Comparison of ENCODE assay signal across 8 cellular contexts in the genomic region with DNA sequence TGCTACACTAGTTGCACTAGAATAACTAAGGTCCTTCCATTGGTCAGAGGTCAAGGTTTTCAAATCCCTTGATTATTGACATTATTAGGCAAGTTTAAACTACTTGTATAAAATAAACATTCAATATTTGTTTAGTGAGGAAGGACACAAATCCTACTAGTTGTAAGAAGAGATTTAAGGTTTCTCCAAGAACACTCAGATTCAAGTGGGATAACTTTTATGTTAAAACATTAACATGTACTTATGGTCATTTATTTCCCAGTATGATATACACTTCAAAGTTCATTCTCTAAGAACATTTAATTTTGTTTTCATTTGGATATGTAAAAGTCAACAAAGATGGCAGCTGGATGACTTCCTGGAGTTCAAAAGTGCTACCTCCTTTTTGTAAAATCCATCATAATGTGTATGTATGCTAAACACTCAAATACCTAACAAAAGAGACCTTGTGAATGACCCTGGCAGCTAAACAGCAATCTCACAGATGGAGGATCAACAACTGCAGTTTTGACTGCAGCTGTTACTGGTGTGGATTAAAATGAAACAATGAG. TPM values are rescaled to one million over a fixed set of nuclear protein-coding genes. Genes with fewer than 3 reads are reported as not detected.
DNase-seq lines count a peak whose midpoint lies in the region; ATAC-seq and TF ChIP-seq lines count a peak whose summit lies in the region.

No MANE protein-coding gene starts in this region.

- H3K79me2 ChIP-seq in Loucy (ENCODE audit: insufficient read depth, low read length) (peaks cover 20% of the 10 kb centered on the region), mammary epithelial cell (ENCODE audit: insufficient read depth, low read length) (peaks cover 55% of the 10 kb centered on the region)

- peak overlapping the region; percentile 98 to 100 (median 99) for H3K27ac Mint-ChIP-seq in naive B cell

- H3K9ac ChIP-seq in BLaER1 treated with 17β-estradiol and CSF1 and Interleukin-3, amounts not matched to agents 10 nM and 100 nM: peak overlapping the region; percentile 91 to 99 (median 95)
- H3K9ac ChIP-seq in Loucy (ENCODE audit: low read depth, low read length, poor library complexity, severe bottlenecking) (peak overlapping the region; percentile 91), mammary epithelial cell (ENCODE audit: insufficient read depth, low read length) (peak overlapping the region; percentile 92)

- no TSS peak for BruUV-seq in mammary epithelial cell (replicated peaks; lab: Mats Ljungman, UMichigan)

- TF ChIP-seq CTCF in Loucy (conservative IDR thresholded peaks at IDR 0.05; ENCODE audit: low read length) (no peak), mammary epithelial cell (conservative IDR thresholded peaks at IDR 0.05 in 1 of 2, IDR thresholded peaks at IDR 0.05 in 1 of 2; ENCODE audit: extremely low read depth in 1 of 2, insufficient read depth in 1 of 2, low read depth in 1 of 2, low read length in 2 of 2) (no peak)

- CTCF ChIA-PET in mammary epithelial cell (lab: Charles Lee; ENCODE audit: low non-redundant PET): no interaction called here

- H3K36me3 Mint-ChIP-seq in naive B cell: peaks cover 8 to 13% of the 10 kb centered on the region in 2 donors

- peak overlapping the region; percentile 84 to 96 (median 89) for H3K4me2 ChIP-seq in BLaER1 treated with 17β-estradiol and CSF1 and Interleukin-3, amounts not matched to agents 10 nM and 100 nM
- H3K4me2 ChIP-seq in Loucy (ENCODE audit: low read depth, low read length, poor library complexity, severe bottlenecking): peak overlapping the region; percentile 83
- peak overlapping the region; percentile 88 for H3K4me2 ChIP-seq in mammary epithelial cell (ENCODE audit: insufficient read depth, low read depth, low read length)

- H3K4me3 ChIP-seq in BLaER1 treated with 17β-estradiol and CSF1 and Interleukin-3, amounts not matched to agents 10 nM and 100 nM: peak overlapping the region; percentile 63 to 89 (median 74)
- peak overlapping the region; percentile 99 for H3K4me3 ChIP-seq in Loucy (ENCODE audit: low read length, poor library complexity, severe bottlenecking)
- peak overlapping the region; percentile 77 to 92 (median 85) for H3K4me3 ChIP-seq in mammary epithelial cell (replicated peaks in 1 of 3; ENCODE audit: insufficient read depth in 1 of 3, low read depth in 2 of 3, low read length in 3 of 3)

- in situ Hi-C loops in mammary epithelial cell (cut with MboI; ENCODE audit: low sequenced_read_pairs in 2 of 2): loop anchor here in 1 of 2 donors (25.0 kb wide), 1 partner anchor 528 kb away; no protein-coding TSS in a partner anchor

- no peaks in the 10 kb centered on the region for H3K9me3 Mint-ChIP-seq in naive B cell

- H3F3A ChIP-seq in Loucy (ENCODE audit: low read depth): no peaks in the 10 kb centered on the region

- ATAC-seq in naive B cell (ENCODE audit: low read depth in 2 of 2) (no peak), HG03378 (IDR thresholded peaks at IDR 0.05; ENCODE audit: unreplicated experiment) (no peak)

- peak overlapping the region; percentile 96 to 100 (median 98) for H3K4me3 Mint-ChIP-seq in naive B cell

- peaks cover 0 to 17% (median 0%) of the 10 kb centered on the region in 11 experiments; a peak in 4 of 22 replicates for H4K20me1 ChIP-seq in BLaER1 treated with 17β-estradiol and CSF1 and Interleukin-3, amounts not matched to agents 10 nM and 100 nM
- no peaks in the 10 kb centered on the region for H4K20me1 ChIP-seq in Loucy (ENCODE audit: insufficient read depth, low read length, poor library complexity, severe bottlenecking)
- no peaks in the 10 kb centered on the region for H4K20me1 ChIP-seq in mammary epithelial cell (ENCODE audit: insufficient read depth, low read length)

- no peaks in the 10 kb centered on the region; a peak in 1 of 22 replicates for H3K9me3 ChIP-seq in BLaER1 treated with 17β-estradiol and CSF1 and Interleukin-3, amounts not matched to agents 10 nM and 100 nM (replicated peaks in 1 of 11)
- H3K9me3 ChIP-seq in Loucy (ENCODE audit: insufficient read depth, low read depth, low read length) (no peaks in the 10 kb centered on the region), mammary epithelial cell (replicated peaks; ENCODE audit: insufficient read depth, low read length) (no peaks in the 10 kb centered on the region)

- H3K27me3 ChIP-seq in BLaER1 treated with 17β-estradiol and CSF1 and Interleukin-3, amounts not matched to agents 10 nM and 100 nM: no peaks in the 10 kb centered on the region
- H3K27me3 ChIP-seq in Loucy (ENCODE audit: insufficient read depth, low read length, poor library complexity, severe bottlenecking): no peaks in the 10 kb centered on the region
- H3K27me3 ChIP-seq in mammary epithelial cell (ENCODE audit: insufficient read depth, low read length): no peaks in the 10 kb centered on the region

- H3K4me1 ChIP-seq in BLaER1 treated with 17β-estradiol and CSF1 and Interleukin-3, amounts not matched to agents 10 nM and 100 nM: peaks cover 34 to 57% (median 46%) of the 10 kb centered on the region in 10 experiments
- H3K4me1 ChIP-seq in Loucy (ENCODE audit: insufficient read depth, low read length, poor library complexity, severe bottlenecking) (peaks cover 26% of the 10 kb centered on the region), mammary epithelial cell (ENCODE audit: insufficient read depth, low read length) (peaks cover 14% of the 10 kb centered on the region)

- no peaks in the 10 kb centered on the region for H3K27me3 Mint-ChIP-seq in naive B cell

- H3K9me2 ChIP-seq in Loucy (replicated peaks; ENCODE audit: low read depth, low read length): no peaks in the 10 kb centered on the region

- intact Hi-C loops in mammary epithelial cell (cut with micrococcal nuclease): loop anchor here (1.0 to 10.0 kb wide), 2 partner anchors 90 to 380 kb away; a partner anchor contains a TSS

- H3K36me3 ChIP-seq in BLaER1 treated with 17β-estradiol and CSF1 and Interleukin-3, amounts not matched to agents 10 nM and 100 nM: peaks cover 5 to 28% (median 12%) of the 10 kb centered on the region in 11 experiments; a peak in 16 of 22 replicates
- H3K36me3 ChIP-seq in Loucy (ENCODE audit: insufficient read depth, low read length) (no peaks in the 10 kb centered on the region), mammary epithelial cell (ENCODE audit: insufficient read depth, low read length) (peaks cover 7% of the 10 kb centered on the region)

- H2AFZ ChIP-seq in Loucy (ENCODE audit: low read length) (no peak overlapping the region), mammary epithelial cell (ENCODE audit: low read depth, low read length) (peak overlapping the region; percentile 92)

- peak overlapping the region; percentile 92 to 100 (median 96); a peak in 21 of 22 replicates for H3K27ac ChIP-seq in BLaER1 treated with 17β-estradiol and CSF1 and Interleukin-3, amounts not matched to agents 10 nM and 100 nM
- peak overlapping the region; percentile 90 for H3K27ac ChIP-seq in mammary epithelial cell (ENCODE audit: insufficient read depth, low read depth, low read length)

- dilution Hi-C loops in mammary epithelial cell (cut with HindIII; ENCODE audit: low sequenced_read_pairs): no loop called here

- DNase-seq in mammary epithelial cell (no peak), naive B cell (no peak), C1 segment of cervical spinal cord (lab: John Stamatoyannopoulos, UW) (no peak), RPMI8226 (no peak), putamen (ENCODE audit: low spot score) (no peak)

- peaks cover 31 to 51% (median 44%) of the 10 kb centered on the region in 3 donors for H3K4me1 Mint-ChIP-seq in naive B cell

RNA-seq across cellular contexts. Expression of a gene that starts 1.6 kb away (rescaled TPM):
- total RNA-seq in mammary epithelial cell: 10 to 100 TPM; 45.3 to 56.3 TPM
- polyA plus RNA-seq in mammary epithelial cell (30.1 TPM), naive B cell (ENCODE audit: low read depth in 6 of 6) (100 to 1,000 TPM in 1 of 6 donors, 10 to 100 TPM in 5; 67.5 to 106 (median 83.5) TPM)
- 21.9 TPM for polyA minus RNA-seq in mammary epithelial cell
